In the genomic region with DNA sequence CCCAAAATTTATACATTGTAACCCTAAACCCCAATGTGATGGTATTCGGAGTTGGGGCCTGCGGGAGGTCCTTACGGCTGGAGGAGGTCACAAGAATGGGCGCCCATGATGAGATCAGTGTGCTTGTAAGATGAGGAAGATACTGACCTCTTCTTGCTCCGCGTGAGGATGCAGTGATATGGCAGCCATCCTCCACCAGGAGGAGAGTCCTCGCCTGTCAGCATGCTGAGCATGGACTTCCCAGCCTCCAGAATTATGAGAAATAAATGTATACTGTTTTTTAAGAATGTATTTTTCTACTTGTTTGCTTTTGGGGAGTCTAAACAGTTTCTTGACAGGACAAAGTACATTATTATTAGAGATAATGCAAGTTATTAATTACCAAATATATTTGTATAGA, we compare ENCODE assay signal across 1 cellular context.
TF ChIP-seq lines count a peak whose summit lies in the region.

No MANE protein-coding gene starts in this region.

TF ChIP-seq in SK-N-SH, 30 proteins besides CTCF, POLR2A, EP300 and RAD21 (continued from another document):
- no peak for TF ChIP-seq GABPA (IDR thresholded peaks at IDR 0.05; ENCODE audit: low read depth)
